Comparison of ENCODE assay signal across 11 cellular contexts in genomic region chr7:151115836-151116418, GRCh38. TPM values are rescaled to one million over a fixed set of nuclear protein-coding genes. Genes with fewer than 3 reads are reported as not detected.
DNase-seq lines count a peak whose midpoint lies in the region; ATAC-seq and TF ChIP-seq lines count a peak whose summit lies in the region.
"Had no signal": no experiment of that assay in that cellular context is flagged by ENCODE, and none has a peak within 500 bp of the region (broad histone marks: within the 10 kb centered on the region; RNA-seq: fewer than 3 reads in every experiment).

No MANE protein-coding gene starts in this region.

- H3K27ac ChIP-seq in stomach = peak overlapping the region in 4 of 5 donors; percentile 5 to 70 (median 43)
- H3K27ac ChIP-seq: parathyroid adenoma had no signal

- peak overlapping the region; percentile 55 for H3K4me3 Mint-ChIP-seq in activated CD4-positive, alpha-beta T cell treated with anti-CD3 and anti-CD28 coated beads, Interleukin-2, amount 10 ng/mL, durations not matched to agents 7 days and 5 days
- peak overlapping the region; percentile 11 for H3K4me3 Mint-ChIP-seq in activated naive CD8-positive, alpha-beta T cell treated with anti-CD3 and anti-CD28 coated beads, Interleukin-2, amount 50 U/mL, for 24 hours

- no peak for ATAC-seq in activated naive CD8-positive, alpha-beta T cell treated with anti-CD3 and anti-CD28 coated beads, Interleukin-2, amount 50 U/mL, for 24 hours
- ATAC-seq in GM21786 (IDR thresholded peaks at IDR 0.05; ENCODE audit: unreplicated experiment) = no peak
- no peak for ATAC-seq in HG03159 (IDR thresholded peaks at IDR 0.05; ENCODE audit: unreplicated experiment)

- DNase-seq in activated CD4-positive, alpha-beta T cell treated with anti-CD3 and anti-CD28 coated beads, Interleukin-2, amount 10 ng/mL, durations not matched to agents 7 days and 5 days = no peak
- DNase-seq in activated CD4-positive, alpha-beta T cell treated with anti-CD3 and anti-CD28 coated beads for 1 hour = no peak
- no peak for DNase-seq in activated naive CD8-positive, alpha-beta T cell treated with anti-CD3 and anti-CD28 coated beads, Interleukin-2, amount 50 U/mL, for 24 hours
- DNase-seq in islet precursor cell (peak; percentile 89), stomach (peak; percentile 81), NCI-H69 (lab: John Stamatoyannopoulos, UW) (no peak)
- DNase-seq: AML-193, substantia nigra had no signal

- no peaks in the 10 kb centered on the region for H3K9me3 Mint-ChIP-seq in activated CD4-positive, alpha-beta T cell treated with anti-CD3 and anti-CD28 coated beads, Interleukin-2, amount 10 ng/mL, durations not matched to agents 7 days and 5 days
- no peaks in the 10 kb centered on the region for H3K9me3 Mint-ChIP-seq in activated naive CD8-positive, alpha-beta T cell treated with anti-CD3 and anti-CD28 coated beads, Interleukin-2, amount 50 U/mL, for 24 hours

- peak overlapping the region; percentile 22 for H3K27ac Mint-ChIP-seq in activated CD4-positive, alpha-beta T cell treated with anti-CD3 and anti-CD28 coated beads, Interleukin-2, amount 10 ng/mL, durations not matched to agents 7 days and 5 days
- H3K27ac Mint-ChIP-seq in activated naive CD8-positive, alpha-beta T cell treated with anti-CD3 and anti-CD28 coated beads, Interleukin-2, amount 50 U/mL, for 24 hours = no peak overlapping the region

- no peak for TF ChIP-seq CTCF in stomach (IDR thresholded peaks at IDR 0.05)

- no peaks in the 10 kb centered on the region for H3K9me3 ChIP-seq in stomach

- peaks cover 30 to 54% (median 47%) of the 10 kb centered on the region in 4 donors for H3K4me1 ChIP-seq in stomach

- intact Hi-C loops in stomach (cut with DNase I; ENCODE audit: low total_unique reads) = loop anchor here (10.0 kb wide), 1 partner anchor 51 kb away; no protein-coding TSS in a partner anchor

- H3K27me3 ChIP-seq in stomach = no peaks in the 10 kb centered on the region

- H3K4me3 ChIP-seq in stomach = peak overlapping the region; percentile 24 to 47 (median 39)

- no peak for TF ChIP-seq EP300 in stomach (IDR thresholded peaks at IDR 0.05)

- no peaks in the 10 kb centered on the region for H3K36me3 Mint-ChIP-seq in activated CD4-positive, alpha-beta T cell treated with anti-CD3 and anti-CD28 coated beads, Interleukin-2, amount 10 ng/mL, durations not matched to agents 7 days and 5 days (ENCODE audit: low read depth)
- H3K36me3 Mint-ChIP-seq in activated naive CD8-positive, alpha-beta T cell treated with anti-CD3 and anti-CD28 coated beads, Interleukin-2, amount 50 U/mL, for 24 hours (ENCODE audit: low read depth) = peaks cover 2% of the 10 kb centered on the region

- no peak for TF ChIP-seq POLR2A in stomach (IDR thresholded peaks at IDR 0.05)

- H3K36me3 ChIP-seq in stomach = peaks cover 31 to 45% (median 40%) of the 10 kb centered on the region in 4 donors

- CTCF ChIA-PET in activated CD4-positive, alpha-beta T cell treated with anti-CD3 and anti-CD28 coated beads, Interleukin-2, amount 10 ng/mL, durations not matched to agents 7 days and 5 days (lab: Charles Lee) = interaction anchor here (1.0 to 3.8 kb wide), 7 partner anchors 8 to 131 kb away, joined by 3 to 18 read pairs (median 3); no protein-coding TSS in a partner anchor

- peaks cover 5% of the 10 kb centered on the region for H3K27me3 Mint-ChIP-seq in activated CD4-positive, alpha-beta T cell treated with anti-CD3 and anti-CD28 coated beads, Interleukin-2, amount 10 ng/mL, durations not matched to agents 7 days and 5 days
- peaks cover 9% of the 10 kb centered on the region for H3K27me3 Mint-ChIP-seq in activated naive CD8-positive, alpha-beta T cell treated with anti-CD3 and anti-CD28 coated beads, Interleukin-2, amount 50 U/mL, for 24 hours

- peaks cover 10% of the 10 kb centered on the region for H3K4me1 Mint-ChIP-seq in activated CD4-positive, alpha-beta T cell treated with anti-CD3 and anti-CD28 coated beads, Interleukin-2, amount 10 ng/mL, durations not matched to agents 7 days and 5 days
- peaks cover 4% of the 10 kb centered on the region for H3K4me1 Mint-ChIP-seq in activated naive CD8-positive, alpha-beta T cell treated with anti-CD3 and anti-CD28 coated beads, Interleukin-2, amount 50 U/mL, for 24 hours

- POLR2A ChIA-PET in activated CD4-positive, alpha-beta T cell treated with anti-CD3 and anti-CD28 coated beads, Interleukin-2, amount 10 ng/mL, durations not matched to agents 7 days and 5 days (lab: Charles Lee) = no interaction called here

- 45 to 57% (median 51%) methylated on average over 11 to 14 of the region's 14 CpGs for WGBS in stomach, 5 donors

RNA-seq across cellular contexts. Expression of gene AGAP3, which starts 29.7 kb away (rescaled TPM):
- 10 to 100 TPM; 18.1 to 19.7 TPM for total RNA-seq in activated CD4-positive, alpha-beta T cell treated with anti-CD3 and anti-CD28 coated beads, Interleukin-2, amount 10 ng/mL, durations not matched to agents 7 days and 5 days
- total RNA-seq in stomach = 100 to 1,000 TPM in 2 of 5 donors, 10 to 100 TPM in 3; 32.5 to 342 (median 83.9) TPM
- 10 to 100 TPM; 36.0 to 60.8 (median 45.8) TPM for polyA plus RNA-seq in stomach

RNA-seq across cellular contexts. Expression of gene TMUB1, which starts 32.6 kb away (rescaled TPM):
- 10 to 100 TPM; 73.7 to 77.1 TPM for total RNA-seq in activated CD4-positive, alpha-beta T cell treated with anti-CD3 and anti-CD28 coated beads, Interleukin-2, amount 10 ng/mL, durations not matched to agents 7 days and 5 days
- total RNA-seq in stomach = 10 to 100 TPM; 12.7 to 78.2 (median 42.9) TPM
- polyA plus RNA-seq in stomach = 10 to 100 TPM; 69.6 to 86.8 (median 72.4) TPM

RNA-seq across cellular contexts. Expression of gene FASTK, which starts 35.3 kb away (rescaled TPM):
- 10 to 100 TPM; 76.4 to 85.9 TPM for total RNA-seq in activated CD4-positive, alpha-beta T cell treated with anti-CD3 and anti-CD28 coated beads, Interleukin-2, amount 10 ng/mL, durations not matched to agents 7 days and 5 days
- total RNA-seq in stomach = 100 to 1,000 TPM in 3 of 5 donors, 10 to 100 TPM in 2; 40.0 to 415 (median 116) TPM
- 100 to 1,000 TPM in 2 of 3 donors, 10 to 100 TPM in 1; 70.3 to 149 (median 129) TPM for polyA plus RNA-seq in stomach

RNA-seq across cellular contexts. Expression of gene GBX1, which starts 51.6 kb away (rescaled TPM):
- not detected for total RNA-seq in activated CD4-positive, alpha-beta T cell treated with anti-CD3 and anti-CD28 coated beads, Interleukin-2, amount 10 ng/mL, durations not matched to agents 7 days and 5 days
- not detected for total RNA-seq in stomach
- polyA plus RNA-seq in stomach = not detected

RNA-seq across cellular contexts. Expression of gene SLC4A2, which starts 56.5 kb away (rescaled TPM):
- 100 to 1,000 TPM; 106 to 114 TPM for total RNA-seq in activated CD4-positive, alpha-beta T cell treated with anti-CD3 and anti-CD28 coated beads, Interleukin-2, amount 10 ng/mL, durations not matched to agents 7 days and 5 days
- 100 to 1,000 TPM in 4 of 5 donors, 10 to 100 TPM in 1; 65.9 to 296 (median 128) TPM for total RNA-seq in stomach
- polyA plus RNA-seq in stomach = 100 to 1,000 TPM; 121 to 157 (median 124) TPM

Comparison
In these comparisons a context has a peak if more than half of its experiments do, and no peak if none do; other contexts are left out.
1. DNase-seq: peak in islet precursor cell (single experiment) and stomach (single experiment); none in activated CD4-positive, alpha-beta T cell treated with anti-CD3 and anti-CD28 coated beads, Interleukin-2, amount 10 ng/mL, durations not matched to agents 7 days and 5 days (single experiment), activated CD4-positive, alpha-beta T cell treated with anti-CD3 and anti-CD28 coated beads for 1 hour (single experiment), activated naive CD8-positive, alpha-beta T cell treated with anti-CD3 and anti-CD28 coated beads, Interleukin-2, amount 50 U/mL, for 24 hours (single experiment) and NCI-H69 (single experiment).